16 cellular contexts compared by ENCODE assay signal in the genomic region with DNA sequence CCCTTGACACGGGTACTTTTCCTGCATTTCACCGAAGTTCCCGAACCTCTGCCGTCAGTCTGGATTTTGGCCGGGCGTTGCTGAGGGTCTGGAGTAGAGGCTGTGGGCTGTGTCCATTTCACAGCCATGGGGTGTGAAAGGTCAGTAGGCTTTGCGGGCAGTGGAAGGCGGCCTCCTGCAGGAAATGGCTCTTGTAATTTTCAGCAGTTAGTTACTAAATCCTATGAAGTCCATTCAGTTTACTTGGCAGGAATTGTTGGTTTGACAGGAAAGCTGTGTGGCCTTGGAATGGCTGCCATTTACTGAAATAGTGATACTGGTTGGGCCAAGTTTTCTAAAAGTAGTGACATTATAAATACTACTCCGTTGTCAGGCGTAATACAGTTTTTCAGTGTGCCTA.
"Had no signal": no experiment of that assay in that cellular context is flagged by ENCODE, and none has a peak within 500 bp of the region (broad histone marks: within the 10 kb centered on the region; RNA-seq: fewer than 3 reads in every experiment).

No MANE protein-coding gene starts in this region.

- H3K9me3 Mint-ChIP-seq: natural killer cell; stimulated activated naive CD8-positive, alpha-beta T cell treated with anti-CD3 and anti-CD28 coated beads, Interleukin-15, amount 100 ng/mL, for 72 hours had no signal

- H3K4me3 Mint-ChIP-seq: activated CD4-positive, alpha-beta memory T cell treated with anti-CD3 and anti-CD28 coated beads for 36 hours; activated CD4-positive, alpha-beta T cell treated with anti-CD3 and anti-CD28 coated beads for 36 hours; activated naive CD8-positive, alpha-beta T cell; activated T-helper 1 cell treated with anti-CD3 and anti-CD28 coated beads, Interleukin-12 subunit alpha, Interleukin-12 subunit beta, Interleukin-2, Interleukin-4 antibody, amounts not matched to agents 30 ng/mL and 10 ng/mL and 1 ng/mL, durations not matched to agents 14 hours and 24 hours and 36 hours; brain; natural killer cell; stimulated activated naive CD8-positive, alpha-beta T cell treated with anti-CD3 and anti-CD28 coated beads, Interleukin-15, amount 100 ng/mL, for 72 hours had no signal

- H3K36me3 Mint-ChIP-seq: natural killer cell had no signal

- H3K4me3 ChIP-seq: SK-N-MC had no signal

- H3K27me3 Mint-ChIP-seq: activated CD4-positive, alpha-beta memory T cell treated with anti-CD3 and anti-CD28 coated beads for 36 hours; activated CD4-positive, alpha-beta T cell treated with anti-CD3 and anti-CD28 coated beads for 36 hours; activated naive CD8-positive, alpha-beta T cell; brain; stimulated activated naive CD8-positive, alpha-beta T cell treated with anti-CD3 and anti-CD28 coated beads, Interleukin-15, amount 100 ng/mL, for 72 hours had no signal

- ATAC-seq: activated CD4-positive, alpha-beta T cell treated with anti-CD3 and anti-CD28 coated beads for 36 hours; natural killer cell; stimulated activated naive CD8-positive, alpha-beta T cell treated with anti-CD3 and anti-CD28 coated beads, Interleukin-15, amount 100 ng/mL, for 72 hours had no signal

- H3K4me1 ChIP-seq: parathyroid adenoma had no signal

- DNase-seq: activated CD4-positive, alpha-beta memory T cell treated with anti-CD3 and anti-CD28 coated beads for 36 hours; activated CD4-positive, alpha-beta T cell treated with anti-CD3 and anti-CD28 coated beads for 36 hours; activated T-cell treated with anti-CD3 and anti-CD28 coated beads for 4 hours; amygdala; central memory CD4-positive, alpha-beta T cell; cortex of kidney; effector CD8-positive, alpha-beta T cell; hippocampal formation; natural killer cell; SHP77; stimulated activated naive CD8-positive, alpha-beta T cell treated with anti-CD3 and anti-CD28 coated beads, Interleukin-15, amount 100 ng/mL, for 72 hours had no signal

- H3K27ac Mint-ChIP-seq: activated CD4-positive, alpha-beta memory T cell treated with anti-CD3 and anti-CD28 coated beads for 36 hours; activated CD4-positive, alpha-beta T cell treated with anti-CD3 and anti-CD28 coated beads for 36 hours; activated naive CD8-positive, alpha-beta T cell; activated T-helper 1 cell treated with anti-CD3 and anti-CD28 coated beads, Interleukin-12 subunit alpha, Interleukin-12 subunit beta, Interleukin-2, Interleukin-4 antibody, amounts not matched to agents 30 ng/mL and 10 ng/mL and 1 ng/mL, durations not matched to agents 14 hours and 24 hours and 36 hours; brain; natural killer cell; stimulated activated naive CD8-positive, alpha-beta T cell treated with anti-CD3 and anti-CD28 coated beads, Interleukin-15, amount 100 ng/mL, for 72 hours had no signal

- H3K27ac ChIP-seq: parathyroid adenoma, SK-N-MC had no signal
